In the genomic region with DNA sequence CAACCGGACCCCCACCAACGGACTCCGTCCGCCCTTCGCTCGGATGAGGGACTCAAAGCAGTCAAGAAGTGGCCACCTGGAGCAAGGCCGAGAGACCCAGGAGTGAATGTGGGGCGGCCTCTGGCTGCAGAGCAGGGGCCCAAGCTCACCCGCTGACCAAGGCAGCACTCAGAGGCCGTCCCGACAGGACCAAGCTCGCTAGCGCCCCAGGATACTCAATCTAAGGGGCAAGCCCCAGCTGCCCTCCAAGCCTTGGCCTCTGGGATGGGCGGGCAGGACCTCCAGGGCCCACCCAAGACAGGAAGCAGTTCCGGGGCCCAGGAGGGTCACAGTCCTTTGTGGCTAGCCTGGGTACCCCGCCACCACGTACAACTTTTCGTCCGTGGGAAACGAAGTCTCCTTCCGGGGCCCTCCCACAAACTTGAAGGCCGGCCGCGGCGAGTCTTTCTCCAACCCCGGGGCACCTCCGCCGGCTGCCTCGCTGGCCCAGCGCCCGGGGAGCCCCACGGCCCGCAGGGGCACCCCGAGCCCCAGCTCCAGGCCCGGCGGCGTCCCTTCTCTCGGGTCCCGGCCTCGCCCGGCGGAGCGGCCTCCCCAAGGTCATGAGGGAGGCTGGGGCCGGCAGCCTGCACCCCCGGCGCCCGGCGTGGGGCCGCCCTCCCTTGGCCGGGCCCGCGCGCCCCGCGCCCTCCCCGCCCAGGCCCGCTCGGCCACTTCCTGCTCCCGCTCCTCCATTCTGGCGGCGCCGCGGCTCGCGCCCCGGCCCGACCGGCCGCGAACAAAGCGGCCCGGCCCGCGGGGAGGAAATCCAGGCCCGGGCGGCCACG, we compare ENCODE assay signal across 1 cellular context.
TF ChIP-seq lines count a peak whose summit lies in the region.

No MANE protein-coding gene starts in this region.

TF ChIP-seq in H1, 55 proteins besides CTCF, POLR2A, EP300 and RAD21:
- TF ChIP-seq SAP30 (IDR thresholded peaks at IDR 0.05; ENCODE audit: insufficient read depth, insufficient replicate concordance, low read length) (peak; percentile 34), EZH2 (IDR thresholded peaks at IDR 0.05; ENCODE audit: low read depth, low read length, severe bottlenecking) (peak; percentile 42), KDM4A (IDR thresholded peaks at IDR 0.05; ENCODE audit: low read depth, low read length, severe bottlenecking) (peak; percentile 46), SIN3A (conservative IDR thresholded peaks at IDR 0.05 in 1 of 2, IDR thresholded peaks at IDR 0.05 in 1 of 2; ENCODE audit: low read depth in 1 of 2, low read length in 2 of 2) (no peak)
